ENCODE assay signal across 9 cellular contexts in genomic region chr12:123905319-123905925, GRCh38.
DNase-seq lines count a peak whose midpoint lies in the region; ATAC-seq and TF ChIP-seq lines count a peak whose summit lies in the region.
"Had no signal": no experiment of that assay in that cellular context is flagged by ENCODE, and none has a peak within 500 bp of the region (broad histone marks: within the 10 kb centered on the region; RNA-seq: fewer than 3 reads in every experiment).

No MANE protein-coding gene starts in this region.

- POLR2A ChIA-PET in MCF 10A (lab: Yijun Ruan, JAX): interaction anchor here (0.6 to 0.7 kb wide), 3 partner anchors 217 to 867 kb away, joined by 3 to 4 read pairs (median 3); no protein-coding TSS in a partner anchor

- H3K4me1 Mint-ChIP-seq in MCF 10A (ENCODE audit: insufficient read depth, unreplicated experiment): peaks cover 9% of the 10 kb centered on the region

- H3K9me3 Mint-ChIP-seq in MCF 10A (ENCODE audit: unreplicated experiment): no peaks in the 10 kb centered on the region

- no peak overlapping the region for H3K27ac ChIP-seq in WERI-Rb-1
- H3K27ac ChIP-seq: BLaER1 treated with 17β-estradiol and CSF1 and Interleukin-3, amounts not matched to agents 10 nM and 100 nM had no signal

- intact Hi-C loops in MCF 10A (cut with micrococcal nuclease): loop anchor here (1.0 to 5.0 kb wide), 4 partner anchors 65 to 127 kb away; no protein-coding TSS in a partner anchor

- H3K36me3 Mint-ChIP-seq in MCF 10A (ENCODE audit: insufficient read depth, unreplicated experiment): no peaks in the 10 kb centered on the region

- CTCF ChIA-PET in MCF 10A (lab: Yijun Ruan, JAX): interaction anchor here (0.7 to 2.3 kb wide), 29 partner anchors 9 to 914 kb away, joined by 3 to 8 read pairs (median 4); no protein-coding TSS in a partner anchor

- BruUV-seq in MCF 10A (replicated peaks; lab: Mats Ljungman, UMichigan): no TSS peak

- H3K4me3 Mint-ChIP-seq in MCF 10A (ENCODE audit: unreplicated experiment): no peak overlapping the region

- no peak overlapping the region for H3K4me3 ChIP-seq in WERI-Rb-1 (ENCODE audit: low read depth, low read length)
- H3K4me3 ChIP-seq: BLaER1 treated with 17β-estradiol and CSF1 and Interleukin-3, amounts not matched to agents 10 nM and 100 nM had no signal

- no peaks in the 10 kb centered on the region for H3K27me3 ChIP-seq in WERI-Rb-1 (ENCODE audit: insufficient read depth, low read depth, severe bottlenecking)
- H3K27me3 ChIP-seq: BLaER1 treated with 17β-estradiol and CSF1 and Interleukin-3, amounts not matched to agents 10 nM and 100 nM had no signal

- no peaks in the 10 kb centered on the region for H3K9me3 ChIP-seq in WERI-Rb-1 (ENCODE audit: severe bottlenecking)
- H3K9me3 ChIP-seq: BLaER1 treated with 17β-estradiol and CSF1 and Interleukin-3, amounts not matched to agents 10 nM and 100 nM had no signal

- no peak for ATAC-seq in HG03135 (IDR thresholded peaks at IDR 0.05; ENCODE audit: unreplicated experiment)

- no peaks in the 10 kb centered on the region for H3K36me3 ChIP-seq in WERI-Rb-1

- peaks cover 23% of the 10 kb centered on the region for H3K27me3 Mint-ChIP-seq in MCF 10A (ENCODE audit: insufficient read depth, unreplicated experiment)

- TF ChIP-seq CTCF in WERI-Rb-1 (IDR thresholded peaks at IDR 0.05; ENCODE audit: low read depth, low read length) (peak; percentile 55), MCF 10A (IDR thresholded peaks at IDR 0.05; ENCODE audit: unreplicated experiment) (peak; percentile 77)

- DNase-seq in DMS53 (lab: John Stamatoyannopoulos, UW): peak; percentile 63
- no peak for DNase-seq in DMS53 treated with DMSO at 0.1 percent for 48 hours (lab: John Stamatoyannopoulos, UW; ENCODE audit: unreplicated experiment)
- peak; percentile 64 for DNase-seq in NCI-H1694 (lab: John Stamatoyannopoulos, UW)
- DNase-seq in WERI-Rb-1: peak; percentile 57
- DNase-seq in MCF 10A (ENCODE audit: unreplicated experiment): peak; percentile 88
- DNase-seq in islet precursor cell: peak; percentile 85
- DNase-seq in stimulated activated CD4-positive, alpha-beta T cell treated with anti-CD3 and anti-CD28 coated beads, Interleukin-1b, Interleukin-23, amount 100 ng/mL, for 48 hours: peak; percentile 63

- H3K27ac Mint-ChIP-seq in MCF 10A (ENCODE audit: low read depth, unreplicated experiment): no peak overlapping the region
